37 cellular contexts compared by ENCODE assay signal in the genomic region with DNA sequence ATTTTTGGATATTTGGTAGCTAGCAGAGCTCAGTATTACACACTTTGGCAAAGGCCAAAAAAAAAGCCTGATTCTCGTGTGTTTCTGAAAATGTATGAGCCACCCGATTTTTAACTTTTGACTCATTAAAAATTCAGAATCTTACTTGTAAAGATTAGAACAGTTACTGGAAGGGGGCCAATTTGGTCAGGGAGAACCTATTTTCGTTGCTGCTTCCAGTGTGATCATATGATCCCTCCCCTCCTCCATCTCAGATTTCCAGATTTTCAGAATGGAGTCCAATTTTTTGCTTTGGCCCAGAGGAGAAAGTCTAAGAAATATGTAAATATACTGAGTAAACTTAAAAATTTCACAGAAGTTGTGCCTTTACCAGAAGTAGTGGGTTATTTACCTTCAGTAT. TPM values are rescaled to one million over a fixed set of nuclear protein-coding genes. Genes with fewer than 3 reads are reported as not detected.
"Had no signal": no experiment of that assay in that cellular context is flagged by ENCODE, and none has a peak within 500 bp of the region (broad histone marks: within the 10 kb centered on the region; RNA-seq: fewer than 3 reads in every experiment).

No MANE protein-coding gene starts in this region.

- ATAC-seq: activated CD8-positive, alpha-beta T cell treated with anti-CD3 and anti-CD28 coated beads for 36 hours; activated T-cell treated with anti-CD3 and anti-CD28 coated beads, Interleukin-2, amount 50 U/mL, for 4 hours; activated T-helper 17 cell treated with anti-CD3 and anti-CD28 coated beads, Interleukin-2, amount 50 U/mL, for 72 hours; effector memory CD8-positive, alpha-beta T cell; foreskin keratinocyte; gastroesophageal sphincter; heart right ventricle; T-helper 17 cell; WTC11 had no signal

- H3K4me3 ChIP-seq: esophagus muscularis mucosa, gastroesophageal sphincter, heart right ventricle, hepatocyte had no signal

- DNase-seq: activated CD4-positive, alpha-beta T cell treated with anti-CD3 and anti-CD28 coated beads for 1 hour; activated CD4-positive, alpha-beta T cell treated with anti-CD3 and anti-CD28 coated beads for 4 hours; activated CD4-positive, alpha-beta T cell treated with anti-CD3 and anti-CD28 coated beads, Interleukin-2, amount 50 U/mL, for 1 hour; activated CD4-positive, alpha-beta T cell treated with anti-CD3 and anti-CD28 coated beads, Interleukin-2, amount 50 U/mL, for 48 hours; activated CD8-positive, alpha-beta memory T cell treated with anti-CD3 and anti-CD28 coated beads for 24 hours; activated CD8-positive, alpha-beta T cell treated with anti-CD3 and anti-CD28 coated beads for 36 hours; activated effector memory CD4-positive, alpha-beta T cell treated with Interleukin-2 at 50 U/mL for 16 hours; activated gamma-delta T cell treated with Interleukin-2 at 50 U/mL for 16 hours; activated naive CD4-positive, alpha-beta T cell treated with anti-CD3 and anti-CD28 coated beads, Interleukin-2, amount 50 U/mL, for 16 hours; activated naive CD4-positive, alpha-beta T cell treated with Interleukin-2 at 50 U/mL for 16 hours; activated T-cell treated with anti-CD3 and anti-CD28 coated beads, Interleukin-2, amount 50 U/mL, for 4 hours; amniotic stem cell; anterior cingulate cortex; brain microvascular endothelial cell; caudate nucleus; cortex of kidney; dermis blood vessel endothelial cell; effector CD4-positive, alpha-beta T cell; effector memory CD8-positive, alpha-beta T cell; erythroblast; foreskin keratinocyte; heart right ventricle; T-helper 1 cell; T-helper 17 cell had no signal

- H3K4me1 ChIP-seq: esophagus muscularis mucosa, foreskin keratinocyte, gastroesophageal sphincter, heart right ventricle had no signal

- H3K79me2 ChIP-seq: hepatocyte had no signal

- H3K36me3 ChIP-seq: brain microvascular endothelial cell, esophagus muscularis mucosa, gastroesophageal sphincter, heart right ventricle had no signal

- H3K4me2 ChIP-seq: hepatocyte had no signal

- H3K4me3 Mint-ChIP-seq: activated CD8-positive, alpha-beta T cell treated with anti-CD3 and anti-CD28 coated beads for 36 hours; activated naive CD8-positive, alpha-beta T cell; activated T-cell treated with anti-CD3 and anti-CD28 coated beads, Interleukin-2, amount 50 U/mL, for 4 hours; activated T-helper 17 cell treated with anti-CD3 and anti-CD28 coated beads, Interleukin-2, amount 50 U/mL, for 72 hours; effector memory CD8-positive, alpha-beta T cell; T-helper 17 cell; T-helper 2 cell treated with Interferon-gamma antibody and Interleukin-4, amounts not matched to agents 5 μg/mL and 100 μg/mL, for 36 hours; WTC11 had no signal

- H2AFZ ChIP-seq: hepatocyte had no signal

- H3K27ac ChIP-seq: brain microvascular endothelial cell, esophagus muscularis mucosa, foreskin keratinocyte, gastroesophageal sphincter, heart right ventricle, hepatocyte, VCaP had no signal

- H3K4me1 Mint-ChIP-seq: activated T-helper 17 cell treated with anti-CD3 and anti-CD28 coated beads, Interleukin-2, amount 50 U/mL, for 72 hours; T-helper 17 cell; WTC11 had no signal

- H3K27ac Mint-ChIP-seq: activated CD8-positive, alpha-beta T cell treated with anti-CD3 and anti-CD28 coated beads for 36 hours; activated naive CD8-positive, alpha-beta T cell; activated T-helper 17 cell treated with anti-CD3 and anti-CD28 coated beads, Interleukin-2, amount 50 U/mL, for 72 hours; effector memory CD8-positive, alpha-beta T cell; T-helper 17 cell; T-helper 2 cell treated with Interferon-gamma antibody and Interleukin-4, amounts not matched to agents 5 μg/mL and 100 μg/mL, for 36 hours; WTC11 had no signal

- FAIRE-seq: astrocyte, colon had no signal

- H3K27me3 ChIP-seq: brain microvascular endothelial cell, esophagus muscularis mucosa, foreskin keratinocyte, gastroesophageal sphincter, heart right ventricle, hepatocyte had no signal

- H3K9me3 ChIP-seq: esophagus muscularis mucosa, gastroesophageal sphincter had no signal

- H3K27me3 Mint-ChIP-seq: activated CD8-positive, alpha-beta T cell treated with anti-CD3 and anti-CD28 coated beads for 36 hours; activated T-helper 17 cell treated with anti-CD3 and anti-CD28 coated beads, Interleukin-2, amount 50 U/mL, for 72 hours; effector memory CD8-positive, alpha-beta T cell; T-helper 17 cell had no signal

RNA-seq across cellular contexts. Expression of a gene that starts 3.2 kb away (rescaled TPM):
- total RNA-seq: activated CD8-positive, alpha-beta T cell treated with anti-CD3 and anti-CD28 coated beads for 36 hours; activated T-cell treated with anti-CD3 and anti-CD28 coated beads, Interleukin-2, amount 50 U/mL, for 4 hours; astrocyte; chondrocyte; dermis blood vessel endothelial cell; esophagus muscularis mucosa; foreskin keratinocyte; gastroesophageal sphincter; glomerular endothelial cell; heart right ventricle; hepatocyte; WTC11 had no signal
- polyA plus RNA-seq: adipose tissue, foreskin keratinocyte, heart right ventricle, hepatocyte had no signal

RNA-seq across cellular contexts. Expression of a gene that starts 13.1 kb away (rescaled TPM):
- total RNA-seq: activated T-cell treated with anti-CD3 and anti-CD28 coated beads, Interleukin-2, amount 50 U/mL, for 4 hours; activated T-helper 17 cell treated with anti-CD3 and anti-CD28 coated beads, Interleukin-2, amount 50 U/mL, for 72 hours; astrocyte; chondrocyte; esophagus muscularis mucosa; foreskin keratinocyte; gastroesophageal sphincter; glomerular endothelial cell; heart right ventricle; hepatocyte; WTC11 had no signal
- polyA plus RNA-seq: adipose tissue, foreskin keratinocyte, heart right ventricle, hepatocyte had no signal

RNA-seq across cellular contexts. Expression of a gene that starts 37.1 kb away (rescaled TPM):
- total RNA-seq: activated CD8-positive, alpha-beta T cell treated with anti-CD3 and anti-CD28 coated beads for 36 hours; activated T-cell treated with anti-CD3 and anti-CD28 coated beads, Interleukin-2, amount 50 U/mL, for 4 hours; activated T-helper 17 cell treated with anti-CD3 and anti-CD28 coated beads, Interleukin-2, amount 50 U/mL, for 72 hours; astrocyte; chondrocyte; dermis blood vessel endothelial cell; esophagus muscularis mucosa; foreskin keratinocyte; gastroesophageal sphincter; glomerular endothelial cell; heart right ventricle; hepatocyte; WTC11 had no signal
- polyA plus RNA-seq: adipose tissue, foreskin keratinocyte, heart right ventricle, hepatocyte had no signal

RNA-seq across cellular contexts. Expression of a gene that starts 41.7 kb away (rescaled TPM):
- total RNA-seq: activated CD8-positive, alpha-beta T cell treated with anti-CD3 and anti-CD28 coated beads for 36 hours; activated T-cell treated with anti-CD3 and anti-CD28 coated beads, Interleukin-2, amount 50 U/mL, for 4 hours; activated T-helper 17 cell treated with anti-CD3 and anti-CD28 coated beads, Interleukin-2, amount 50 U/mL, for 72 hours; astrocyte; chondrocyte; dermis blood vessel endothelial cell; esophagus muscularis mucosa; foreskin keratinocyte; gastroesophageal sphincter; glomerular endothelial cell; heart right ventricle; hepatocyte; WTC11 had no signal
- polyA plus RNA-seq: adipose tissue, foreskin keratinocyte, heart right ventricle, hepatocyte had no signal

RNA-seq across cellular contexts. Expression of a gene that starts 51.7 kb away (rescaled TPM):
- total RNA-seq: activated CD8-positive, alpha-beta T cell treated with anti-CD3 and anti-CD28 coated beads for 36 hours; activated T-cell treated with anti-CD3 and anti-CD28 coated beads, Interleukin-2, amount 50 U/mL, for 4 hours; astrocyte; chondrocyte; dermis blood vessel endothelial cell; esophagus muscularis mucosa; foreskin keratinocyte; gastroesophageal sphincter; glomerular endothelial cell; heart right ventricle; hepatocyte; T-helper 17 cell; WTC11 had no signal
- polyA plus RNA-seq: adipose tissue, foreskin keratinocyte, heart right ventricle, hepatocyte had no signal
